1 cellular context compared by ENCODE assay signal in the genomic region with DNA sequence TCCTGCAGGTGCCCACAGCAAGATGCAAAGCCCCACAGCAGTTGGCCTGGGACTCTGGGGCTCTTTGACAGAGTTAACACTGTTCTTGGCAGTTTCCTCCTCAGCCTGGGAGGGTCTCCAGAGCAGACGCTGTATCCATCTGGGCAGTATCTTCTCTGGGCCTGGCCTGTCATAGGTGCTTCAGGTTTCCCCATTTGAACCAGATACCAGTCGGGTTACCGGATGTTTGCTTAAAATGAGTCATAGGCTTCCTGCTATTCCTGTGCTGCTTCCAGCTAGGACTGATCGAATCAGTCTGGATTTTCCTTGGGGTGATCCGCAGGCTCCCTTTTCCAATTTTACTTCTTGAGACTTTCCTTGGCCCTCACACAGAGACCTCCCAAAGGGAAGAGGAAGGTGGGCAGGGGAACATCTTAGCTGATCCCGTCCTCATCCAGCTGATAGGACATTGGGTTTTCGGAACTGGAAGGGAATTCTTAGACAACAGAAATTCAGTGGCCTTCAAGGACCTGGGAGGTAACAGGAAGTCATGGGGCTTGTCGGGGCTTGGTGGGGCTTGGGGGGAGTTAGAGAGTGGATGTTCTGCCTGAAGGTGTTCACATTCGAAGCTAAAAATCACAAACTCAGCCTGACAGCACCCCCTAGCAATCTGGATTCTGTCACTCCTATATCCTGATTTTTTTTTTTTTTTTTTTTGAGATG.
TF ChIP-seq lines count a peak whose summit lies in the region.

No MANE protein-coding gene starts in this region.

TF ChIP-seq in HepG2, 621 proteins besides CTCF, POLR2A, EP300 and RAD21 (continued from another document and continues in another):
- TF ChIP-seq HMG20A (CRISPR knock-in tag; IDR thresholded peaks at IDR 0.05; ENCODE audit: borderline replicate concordance) (0 out of 2 replicates have a peak, but pooled peaks have one; percentile 16), DNMT1 (CRISPR knock-in tag; IDR thresholded peaks at IDR 0.05) (no peak), ZNF260 (CRISPR knock-in tag; IDR thresholded peaks at IDR 0.05; ENCODE audit: borderline replicate concordance, low read depth) (no peak), PHF20 (CRISPR knock-in tag; IDR thresholded peaks at IDR 0.05) (no peak), FOXK2 (IDR thresholded peaks at IDR 0.05) (no peak), SIN3B (IDR thresholded peaks at IDR 0.05; ENCODE audit: low read length) (0 out of 2 replicates have a peak, but pooled peaks have one; percentile 44), ZNF883 (CRISPR knock-in tag; IDR thresholded peaks at IDR 0.05; ENCODE audit: not compliant biosample characterization) (no peak), ZNF101 (CRISPR knock-in tag; IDR thresholded peaks at IDR 0.05; ENCODE audit: borderline replicate concordance, low read depth) (no peak), NFE2 (CRISPR knock-in tag; IDR thresholded peaks at IDR 0.05) (no peak), ZFP90 (CRISPR knock-in tag; IDR thresholded peaks at IDR 0.05; ENCODE audit: borderline replicate concordance) (no peak), NCOA2 (CRISPR knock-in tag; IDR thresholded peaks at IDR 0.05) (peak; percentile 50), ZNF263 (CRISPR knock-in tag; IDR thresholded peaks at IDR 0.05) (0 out of 2 replicates have a peak, but pooled peaks have one; percentile 35), RARG (CRISPR knock-in tag; IDR thresholded peaks at IDR 0.05; ENCODE audit: low read depth) (no peak), ZNF17 (CRISPR knock-in tag; IDR thresholded peaks at IDR 0.05) (no peak), KLF13 (CRISPR knock-in tag; IDR thresholded peaks at IDR 0.05) (no peak), JUN (CRISPR knock-in tag; IDR thresholded peaks at IDR 0.05) (peak; percentile 89), ZKSCAN8 (CRISPR knock-in tag; IDR thresholded peaks at IDR 0.05; ENCODE audit: borderline replicate concordance) (peak; percentile 60; the same call in 1 of the 2 replicates), ZNF703 (CRISPR knock-in tag; IDR thresholded peaks at IDR 0.05; ENCODE audit: borderline replicate concordance) (no peak), ZNF274 (CRISPR knock-in tag; IDR thresholded peaks at IDR 0.05) (no peak), RORA (CRISPR knock-in tag; IDR thresholded peaks at IDR 0.05) (no peak), FOSL1 (CRISPR knock-in tag; IDR thresholded peaks at IDR 0.05; ENCODE audit: borderline replicate concordance) (peak; percentile 99), ISL2 (CRISPR knock-in tag; IDR thresholded peaks at IDR 0.05) (no peak; the same call in 1 of the 2 replicates), KDM4B (CRISPR knock-in tag; IDR thresholded peaks at IDR 0.05) (no peak), ZNF224 (CRISPR knock-in tag; IDR thresholded peaks at IDR 0.05) (no peak), TBX2 (CRISPR knock-in tag; IDR thresholded peaks at IDR 0.05; ENCODE audit: borderline replicate concordance) (no peak; the same call in 1 of the 2 replicates), MLLT10 (CRISPR knock-in tag; IDR thresholded peaks at IDR 0.05) (no peak), RFXANK (CRISPR knock-in tag; IDR thresholded peaks at IDR 0.05) (no peak), SMC3 (IDR thresholded peaks at IDR 0.05; ENCODE audit: low read length) (no peak), ZNF549 (CRISPR knock-in tag; IDR thresholded peaks at IDR 0.05) (no peak), ZNF724P (CRISPR knock-in tag; IDR thresholded peaks at IDR 0.05; ENCODE audit: borderline replicate concordance) (no peak), SMAD9 (CRISPR knock-in tag; IDR thresholded peaks at IDR 0.05) (0 out of 2 replicates have a peak, but pooled peaks have one; percentile 71), SMAD3 (CRISPR knock-in tag; IDR thresholded peaks at IDR 0.05) (peak; percentile 50; the same call in 1 of the 2 replicates), MIXL1 (CRISPR knock-in tag; IDR thresholded peaks at IDR 0.05) (peak; percentile 35; the same call in 1 of the 2 replicates), ZFAT (CRISPR knock-in tag; conservative IDR thresholded peaks at IDR 0.05) (no peak), GPN1 (CRISPR knock-in tag; IDR thresholded peaks at IDR 0.05; ENCODE audit: borderline replicate concordance) (no peak), MEIS2 (CRISPR knock-in tag; IDR thresholded peaks at IDR 0.05) (peak; percentile 89), EED (CRISPR knock-in tag; IDR thresholded peaks at IDR 0.05) (no peak), GATAD1 (CRISPR knock-in tag; IDR thresholded peaks at IDR 0.05) (peak; percentile 44; the same call in 1 of the 2 replicates), CCDC6 (CRISPR knock-in tag; IDR thresholded peaks at IDR 0.05) (no peak)
- TF ChIP-seq, protein P1, sequence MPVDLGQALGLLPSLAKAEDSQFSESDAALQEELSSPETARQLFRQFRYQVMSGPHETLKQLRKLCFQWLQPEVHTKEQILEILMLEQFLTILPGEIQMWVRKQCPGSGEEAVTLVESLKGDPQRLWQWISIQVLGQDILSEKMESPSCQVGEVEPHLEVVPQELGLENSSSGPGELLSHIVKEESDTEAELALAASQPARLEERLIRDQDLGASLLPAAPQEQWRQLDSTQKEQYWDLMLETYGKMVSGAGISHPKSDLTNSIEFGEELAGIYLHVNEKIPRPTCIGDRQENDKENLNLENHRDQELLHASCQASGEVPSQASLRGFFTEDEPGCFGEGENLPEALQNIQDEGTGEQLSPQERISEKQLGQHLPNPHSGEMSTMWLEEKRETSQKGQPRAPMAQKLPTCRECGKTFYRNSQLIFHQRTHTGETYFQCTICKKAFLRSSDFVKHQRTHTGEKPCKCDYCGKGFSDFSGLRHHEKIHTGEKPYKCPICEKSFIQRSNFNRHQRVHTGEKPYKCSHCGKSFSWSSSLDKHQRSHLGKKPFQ (CRISPR knock-in tag; IDR thresholded peaks at IDR 0.05; ENCODE audit: insufficient replicate concordance): no peak
- TF ChIP-seq, protein P2, sequence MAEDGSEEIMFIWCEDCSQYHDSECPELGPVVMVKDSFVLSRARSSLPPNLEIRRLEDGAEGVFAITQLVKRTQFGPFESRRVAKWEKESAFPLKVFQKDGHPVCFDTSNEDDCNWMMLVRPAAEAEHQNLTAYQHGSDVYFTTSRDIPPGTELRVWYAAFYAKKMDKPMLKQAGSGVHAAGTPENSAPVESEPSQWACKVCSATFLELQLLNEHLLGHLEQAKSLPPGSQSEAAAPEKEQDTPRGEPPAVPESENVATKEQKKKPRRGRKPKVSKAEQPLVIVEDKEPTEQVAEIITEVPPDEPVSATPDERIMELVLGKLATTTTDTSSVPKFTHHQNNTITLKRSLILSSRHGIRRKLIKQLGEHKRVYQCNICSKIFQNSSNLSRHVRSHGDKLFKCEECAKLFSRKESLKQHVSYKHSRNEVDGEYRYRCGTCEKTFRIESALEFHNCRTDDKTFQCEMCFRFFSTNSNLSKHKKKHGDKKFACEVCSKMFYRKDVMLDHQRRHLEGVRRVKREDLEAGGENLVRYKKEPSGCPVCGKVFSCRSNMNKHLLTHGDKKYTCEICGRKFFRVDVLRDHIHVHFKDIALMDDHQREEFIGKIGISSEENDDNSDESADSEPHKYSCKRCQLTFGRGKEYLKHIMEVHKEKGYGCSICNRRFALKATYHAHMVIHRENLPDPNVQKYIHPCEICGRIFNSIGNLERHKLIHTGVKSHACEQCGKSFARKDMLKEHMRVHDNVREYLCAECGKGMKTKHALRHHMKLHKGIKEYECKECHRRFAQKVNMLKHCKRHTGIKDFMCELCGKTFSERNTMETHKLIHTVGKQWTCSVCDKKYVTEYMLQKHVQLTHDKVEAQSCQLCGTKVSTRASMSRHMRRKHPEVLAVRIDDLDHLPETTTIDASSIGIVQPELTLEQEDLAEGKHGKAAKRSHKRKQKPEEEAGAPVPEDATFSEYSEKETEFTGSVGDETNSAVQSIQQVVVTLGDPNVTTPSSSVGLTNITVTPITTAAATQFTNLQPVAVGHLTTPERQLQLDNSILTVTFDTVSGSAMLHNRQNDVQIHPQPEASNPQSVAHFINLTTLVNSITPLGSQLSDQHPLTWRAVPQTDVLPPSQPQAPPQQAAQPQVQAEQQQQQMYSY (CRISPR knock-in tag; IDR thresholded peaks at IDR 0.05): 0 out of 2 replicates have a peak, but pooled peaks have one; percentile 32
- TF ChIP-seq, protein P3, sequence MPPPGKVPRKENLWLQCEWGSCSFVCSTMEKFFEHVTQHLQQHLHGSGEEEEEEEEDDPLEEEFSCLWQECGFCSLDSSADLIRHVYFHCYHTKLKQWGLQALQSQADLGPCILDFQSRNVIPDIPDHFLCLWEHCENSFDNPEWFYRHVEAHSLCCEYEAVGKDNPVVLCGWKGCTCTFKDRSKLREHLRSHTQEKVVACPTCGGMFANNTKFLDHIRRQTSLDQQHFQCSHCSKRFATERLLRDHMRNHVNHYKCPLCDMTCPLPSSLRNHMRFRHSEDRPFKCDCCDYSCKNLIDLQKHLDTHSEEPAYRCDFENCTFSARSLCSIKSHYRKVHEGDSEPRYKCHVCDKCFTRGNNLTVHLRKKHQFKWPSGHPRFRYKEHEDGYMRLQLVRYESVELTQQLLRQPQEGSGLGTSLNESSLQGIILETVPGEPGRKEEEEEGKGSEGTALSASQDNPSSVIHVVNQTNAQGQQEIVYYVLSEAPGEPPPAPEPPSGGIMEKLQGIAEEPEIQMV (CRISPR knock-in tag; IDR thresholded peaks at IDR 0.05; ENCODE audit: low read depth): no peak
- TF ChIP-seq, protein P4, sequence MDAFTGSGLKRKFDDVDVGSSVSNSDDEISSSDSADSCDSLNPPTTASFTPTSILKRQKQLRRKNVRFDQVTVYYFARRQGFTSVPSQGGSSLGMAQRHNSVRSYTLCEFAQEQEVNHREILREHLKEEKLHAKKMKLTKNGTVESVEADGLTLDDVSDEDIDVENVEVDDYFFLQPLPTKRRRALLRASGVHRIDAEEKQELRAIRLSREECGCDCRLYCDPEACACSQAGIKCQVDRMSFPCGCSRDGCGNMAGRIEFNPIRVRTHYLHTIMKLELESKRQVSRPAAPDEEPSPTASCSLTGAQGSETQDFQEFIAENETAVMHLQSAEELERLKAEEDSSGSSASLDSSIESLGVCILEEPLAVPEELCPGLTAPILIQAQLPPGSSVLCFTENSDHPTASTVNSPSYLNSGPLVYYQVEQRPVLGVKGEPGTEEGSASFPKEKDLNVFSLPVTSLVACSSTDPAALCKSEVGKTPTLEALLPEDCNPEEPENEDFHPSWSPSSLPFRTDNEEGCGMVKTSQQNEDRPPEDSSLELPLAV (CRISPR knock-in tag; conservative IDR thresholded peaks at IDR 0.05; ENCODE audit: low read depth): no peak
- TF ChIP-seq, protein P5, sequence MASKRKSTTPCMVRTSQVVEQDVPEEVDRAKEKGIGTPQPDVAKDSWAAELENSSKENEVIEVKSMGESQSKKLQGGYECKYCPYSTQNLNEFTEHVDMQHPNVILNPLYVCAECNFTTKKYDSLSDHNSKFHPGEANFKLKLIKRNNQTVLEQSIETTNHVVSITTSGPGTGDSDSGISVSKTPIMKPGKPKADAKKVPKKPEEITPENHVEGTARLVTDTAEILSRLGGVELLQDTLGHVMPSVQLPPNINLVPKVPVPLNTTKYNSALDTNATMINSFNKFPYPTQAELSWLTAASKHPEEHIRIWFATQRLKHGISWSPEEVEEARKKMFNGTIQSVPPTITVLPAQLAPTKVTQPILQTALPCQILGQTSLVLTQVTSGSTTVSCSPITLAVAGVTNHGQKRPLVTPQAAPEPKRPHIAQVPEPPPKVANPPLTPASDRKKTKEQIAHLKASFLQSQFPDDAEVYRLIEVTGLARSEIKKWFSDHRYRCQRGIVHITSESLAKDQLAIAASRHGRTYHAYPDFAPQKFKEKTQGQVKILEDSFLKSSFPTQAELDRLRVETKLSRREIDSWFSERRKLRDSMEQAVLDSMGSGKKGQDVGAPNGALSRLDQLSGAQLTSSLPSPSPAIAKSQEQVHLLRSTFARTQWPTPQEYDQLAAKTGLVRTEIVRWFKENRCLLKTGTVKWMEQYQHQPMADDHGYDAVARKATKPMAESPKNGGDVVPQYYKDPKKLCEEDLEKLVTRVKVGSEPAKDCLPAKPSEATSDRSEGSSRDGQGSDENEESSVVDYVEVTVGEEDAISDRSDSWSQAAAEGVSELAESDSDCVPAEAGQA (IDR thresholded peaks at IDR 0.05; ENCODE audit: low read depth): no peak
- TF ChIP-seq, protein P5 (CRISPR knock-in tag; IDR thresholded peaks at IDR 0.05; ENCODE audit: borderline replicate concordance): no peak
- TF ChIP-seq, protein P6, sequence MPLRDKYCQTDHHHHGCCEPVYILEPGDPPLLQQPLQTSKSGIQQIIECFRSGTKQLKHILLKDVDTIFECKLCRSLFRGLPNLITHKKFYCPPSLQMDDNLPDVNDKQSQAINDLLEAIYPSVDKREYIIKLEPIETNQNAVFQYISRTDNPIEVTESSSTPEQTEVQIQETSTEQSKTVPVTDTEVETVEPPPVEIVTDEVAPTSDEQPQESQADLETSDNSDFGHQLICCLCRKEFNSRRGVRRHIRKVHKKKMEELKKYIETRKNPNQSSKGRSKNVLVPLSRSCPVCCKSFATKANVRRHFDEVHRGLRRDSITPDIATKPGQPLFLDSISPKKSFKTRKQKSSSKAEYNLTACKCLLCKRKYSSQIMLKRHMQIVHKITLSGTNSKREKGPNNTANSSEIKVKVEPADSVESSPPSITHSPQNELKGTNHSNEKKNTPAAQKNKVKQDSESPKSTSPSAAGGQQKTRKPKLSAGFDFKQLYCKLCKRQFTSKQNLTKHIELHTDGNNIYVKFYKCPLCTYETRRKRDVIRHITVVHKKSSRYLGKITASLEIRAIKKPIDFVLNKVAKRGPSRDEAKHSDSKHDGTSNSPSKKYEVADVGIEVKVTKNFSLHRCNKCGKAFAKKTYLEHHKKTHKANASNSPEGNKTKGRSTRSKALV (CRISPR knock-in tag; IDR thresholded peaks at IDR 0.05): no peak
